In genomic region chr11:47412152-47412746, GRCh38 we compare ENCODE assay signal across 8 cellular contexts. TPM values are rescaled to one million over a fixed set of nuclear protein-coding genes. Genes with fewer than 3 reads are reported as not detected.
DNase-seq lines count a peak whose midpoint lies in the region; ATAC-seq and TF ChIP-seq lines count a peak whose summit lies in the region.

No MANE protein-coding gene starts in this region.

- POLR2A ChIA-PET in AG04449 (lab: Yijun Ruan, JAX): no interaction called here

- H3K4me1 ChIP-seq in body of pancreas (peaks cover 35% of the 10 kb centered on the region), upper lobe of left lung (peaks cover 45 to 66% (median 56%) of the 10 kb centered on the region in 4 donors)

- no peak for TF ChIP-seq EP300 in upper lobe of left lung (IDR thresholded peaks at IDR 0.05)

- no peak overlapping the region for H3K27ac ChIP-seq in body of pancreas
- H3K27ac ChIP-seq in upper lobe of left lung: peak overlapping the region; percentile 27 to 94 (median 35)

- no peaks in the 10 kb centered on the region for H3K36me3 ChIP-seq in body of pancreas (replicated peaks in 1 of 2; ENCODE audit: insufficient read depth in 1 of 2, low read depth in 2 of 2)
- peaks cover 0 to 67% (median 32%) of the 10 kb centered on the region in 4 donors for H3K36me3 ChIP-seq in upper lobe of left lung

- 0 to 61% methylated on average over 1 to 4 of the region's 4 CpGs for WGBS in body of pancreas, 2 donors
- 70% methylated on average over 4 of the region's 4 CpGs; no CpG with 5 or more reads in 1 of the 2 donors for WGBS in upper lobe of left lung, 2 donors

- H3K4me3 ChIP-seq in AG04449 (ENCODE audit: low read depth, low read length): no peak overlapping the region
- no peak overlapping the region for H3K4me3 ChIP-seq in body of pancreas
- H3K4me3 ChIP-seq in upper lobe of left lung: no peak overlapping the region

- no peaks in the 10 kb centered on the region for H3K9me3 ChIP-seq in body of pancreas
- H3K9me3 ChIP-seq in upper lobe of left lung: no peaks in the 10 kb centered on the region

- TF ChIP-seq POLR2A in body of pancreas (IDR thresholded peaks at IDR 0.05): no peak
- no peak for TF ChIP-seq POLR2A in upper lobe of left lung (IDR thresholded peaks at IDR 0.05)

- DNase-seq in AG04449 (ENCODE audit: low read depth, low spot score): no peak
- DNase-seq in SKM-1 (lab: John Stamatoyannopoulos, UW; ENCODE audit: unreplicated experiment): peak; percentile 32
- peak in 3 of 4 donors; percentile 54 to 66 (median 56) for DNase-seq in body of pancreas
- DNase-seq in lung microvascular endothelial cell (ENCODE audit: low read depth in 2 of 2): peak; percentile 56 to 67
- DNase-seq in upper lobe of left lung: peak; percentile 60 to 90

- no peak for ATAC-seq in body of pancreas
- ATAC-seq in upper lobe of left lung (ENCODE audit: low FRiP score in 2 of 2): no peak
- no peak for ATAC-seq in GM19351 (IDR thresholded peaks at IDR 0.05; ENCODE audit: unreplicated experiment)
- ATAC-seq in GM19035 (IDR thresholded peaks at IDR 0.05; ENCODE audit: unreplicated experiment): no peak

- H3K27me3 ChIP-seq in body of pancreas (no peaks in the 10 kb centered on the region), upper lobe of left lung (no peaks in the 10 kb centered on the region)

- intact Hi-C loops in body of pancreas (cut with DNase I): no loop called here

- CTCF ChIA-PET in AG04449 (lab: Yijun Ruan, JAX): interaction anchor here (0.8 to 6.4 kb wide), 15 partner anchors 11 to 205 kb away, joined by 3 to 88 read pairs (median 5); partner anchors contain the start of gene PSMC3

- TF ChIP-seq CTCF in AG04449 (IDR thresholded peaks at IDR 0.05; ENCODE audit: insufficient read depth, low read length, missing control alignments) (peak; percentile 89), GM12874 (IDR thresholded peaks at IDR 0.05; ENCODE audit: insufficient read depth, low read depth, low read length) (peak; percentile 98), body of pancreas (IDR thresholded peaks at IDR 0.05) (peak; percentile 47 to 72 (median 58)), upper lobe of left lung (IDR thresholded peaks at IDR 0.05) (peak; percentile 59 to 80 (median 78))

RNA-seq across cellular contexts. Expression of gene SLC39A13, which starts 3.9 kb away (rescaled TPM):
- 10 to 100 TPM; 54.7 TPM for total RNA-seq in body of pancreas
- total RNA-seq in lung microvascular endothelial cell: 33.3 and 51.0 TPM in 2 replicates
- 10 to 100 TPM; 47.9 to 98.8 (median 62.8) TPM for total RNA-seq in upper lobe of left lung

RNA-seq across cellular contexts. Expression of gene PSMC3, which starts 14.0 kb away (rescaled TPM):
- 10 to 100 TPM; 43.8 to 62.8 TPM for total RNA-seq in body of pancreas
- total RNA-seq in lung microvascular endothelial cell: 126 and 135 TPM in 2 replicates
- 100 to 1,000 TPM in 3 of 6 donors, 10 to 100 TPM in 3; 70.1 to 116 (median 99.8) TPM for total RNA-seq in upper lobe of left lung

RNA-seq across cellular contexts. Expression of gene SPI1, which starts 33.9 kb away (rescaled TPM):
- total RNA-seq in body of pancreas (10 to 100 TPM in 1 of 2 donors, 1 to 10 TPM in 1; 7.5 to 10.9 TPM), lung microvascular endothelial cell (not detected in 2 replicates), upper lobe of left lung (100 to 1,000 TPM in 5 of 6 donors, 10 to 100 TPM in 1; 52.8 to 275 (median 179) TPM)

RNA-seq across cellular contexts. Expression of gene RAPSN, which starts 36.7 kb away (rescaled TPM):
- not detected for total RNA-seq in body of pancreas
- total RNA-seq in lung microvascular endothelial cell: 0.20 TPM in 1 of 2 replicates, not detected in the other
- 1 to 10 TPM in 2 of 6 donors, under 1 TPM in 1, not detected in 3; 0.30 to 1.1 (median 1.0) TPM for total RNA-seq in upper lobe of left lung

RNA-seq across cellular contexts. Expression of gene MYBPC3, which starts 59.7 kb away (rescaled TPM):
- total RNA-seq in body of pancreas (not detected), lung microvascular endothelial cell (not detected in 2 replicates), upper lobe of left lung (1 to 10 TPM in 3 of 6 donors, under 1 TPM in 2, not detected in 1; 0.61 to 1.8 (median 1.0) TPM)

Comparison
In these comparisons a context has a peak if more than half of its experiments do, and no peak if none do; other contexts are left out.
1. H3K27ac ChIP-seq: peak in upper lobe of left lung (4 of 4); none in body of pancreas (0 of 4).
2. Peak in every context shown above with its lines, with median percentiles within 50 percentile points of each other: CTCF ChIP-seq.